Comparison of ENCODE assay signal across 6 cellular contexts in the genomic region with DNA sequence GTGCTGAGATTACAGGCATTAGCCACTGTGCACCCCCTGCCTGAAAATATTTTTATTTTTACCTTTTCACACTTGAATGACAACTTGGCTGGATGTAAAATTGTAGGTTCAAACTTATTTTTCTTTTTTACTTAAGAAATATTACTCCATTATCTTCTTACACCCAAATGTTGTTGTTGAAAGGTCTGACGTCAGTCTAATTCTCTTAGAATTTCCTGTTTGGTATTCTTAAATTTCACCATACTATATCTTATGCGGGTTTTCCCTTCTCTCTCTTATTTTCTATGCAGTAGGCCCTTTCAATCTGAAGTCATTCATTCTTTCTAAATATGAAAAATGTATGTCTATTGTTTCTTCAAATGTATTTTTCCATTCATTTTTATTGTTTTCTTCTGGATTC.
"Had no signal": no experiment of that assay in that cellular context is flagged by ENCODE, and none has a peak within 500 bp of the region (broad histone marks: within the 10 kb centered on the region; RNA-seq: fewer than 3 reads in every experiment).

No MANE protein-coding gene starts in this region.

- DNase-seq: H9, HCEC 1CT had no signal

- H2AFZ ChIP-seq: GM23338 had no signal

- ATAC-seq: GM23338 had no signal

- H3K4me3 ChIP-seq: GM23338 had no signal

- H3K4me2 ChIP-seq: GM23338 had no signal

- FAIRE-seq: H1, H54, HTR-8/SVneo had no signal
